In the genomic region with DNA sequence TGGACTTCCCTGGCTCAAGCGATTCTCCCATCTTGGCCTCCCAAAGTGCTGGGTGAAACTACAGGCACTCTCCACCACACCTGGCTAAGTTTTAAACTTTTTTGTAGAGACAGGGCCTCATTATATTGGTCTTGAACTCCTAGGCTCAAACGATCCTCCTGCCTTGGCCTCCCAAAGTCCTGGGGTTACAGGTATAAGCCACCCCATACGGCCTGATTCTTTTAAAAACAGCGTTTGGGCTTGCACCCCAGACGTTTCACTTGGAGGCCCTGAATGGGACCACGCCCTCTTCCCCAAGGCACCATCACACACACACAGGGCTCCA, we compare ENCODE assay signal across 8 cellular contexts. TPM values are rescaled to one million over a fixed set of nuclear protein-coding genes. Genes with fewer than 3 reads are reported as not detected.
"Had no signal": no experiment of that assay in that cellular context is flagged by ENCODE, and none has a peak within 500 bp of the region (broad histone marks: within the 10 kb centered on the region; RNA-seq: fewer than 3 reads in every experiment).

No MANE protein-coding gene starts in this region.

- H3K4me1 ChIP-seq: right atrium auricular region had no signal

- H3K27me3 ChIP-seq: foreskin keratinocyte, heart left ventricle, right atrium auricular region, vagina had no signal

- H3K4me2 ChIP-seq: smooth muscle cell had no signal

- DNase-seq: activated gamma-delta T cell had no signal

- H3K9me3 ChIP-seq: heart left ventricle, right atrium auricular region, tibial artery, vagina had no signal

- H3K36me3 ChIP-seq: heart left ventricle, right atrium auricular region, tibial artery, vagina had no signal

- H3K27ac ChIP-seq: foreskin keratinocyte, heart left ventricle, right atrium auricular region, tibial artery, vagina had no signal

- H3K4me3 ChIP-seq: heart left ventricle, right atrium auricular region, smooth muscle cell, tibial artery, vagina had no signal

RNA-seq across cellular contexts. Expression of gene C16orf74, which starts 32.8 kb away (rescaled TPM):
- total RNA-seq: activated CD4-positive, alpha-beta memory T cell treated with anti-CD3 and anti-CD28 coated beads for 36 hours had no signal
